Comparison of ENCODE assay signal across 20 cellular contexts in the genomic region with DNA sequence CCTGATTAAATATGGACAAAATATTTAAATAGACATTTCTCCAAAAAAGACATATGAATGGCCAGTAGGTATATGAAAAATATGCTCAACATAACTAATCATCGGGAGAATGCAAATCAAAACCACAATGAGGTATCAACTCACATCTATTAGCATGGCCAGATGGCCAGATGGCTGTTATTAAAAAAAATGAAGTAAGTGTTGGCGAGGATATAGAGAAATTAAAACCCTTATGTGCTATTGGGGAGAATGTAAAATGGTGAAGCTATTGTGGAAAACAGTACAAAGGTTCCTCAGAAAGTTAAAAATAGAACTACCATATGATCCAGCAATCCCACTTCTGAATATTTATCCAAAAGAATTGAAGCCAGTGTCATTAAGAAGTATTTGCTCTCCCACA.
DNase-seq lines count a peak whose midpoint lies in the region; FAIRE-seq and TF ChIP-seq lines count a peak whose summit lies in the region.
"Had no signal": no experiment of that assay in that cellular context is flagged by ENCODE, and none has a peak within 500 bp of the region (broad histone marks: within the 10 kb centered on the region; RNA-seq: fewer than 3 reads in every experiment).

No MANE protein-coding gene starts in this region.

- H3K4me3 Mint-ChIP-seq in activated naive CD8-positive, alpha-beta T cell treated with anti-CD3 and anti-CD28 coated beads for 36 hours, result no peak overlapping the region
- H3K4me3 Mint-ChIP-seq: CD14-positive monocyte; CD8-positive, alpha-beta memory T cell; IgD-negative memory B cell had no signal

- H3K9me3 Mint-ChIP-seq in activated naive CD8-positive, alpha-beta T cell treated with anti-CD3 and anti-CD28 coated beads for 36 hours, result peaks cover under 1% of the 10 kb centered on the region

- H3K36me3 Mint-ChIP-seq in activated naive CD8-positive, alpha-beta T cell treated with anti-CD3 and anti-CD28 coated beads for 36 hours, result no peaks in the 10 kb centered on the region
- H3K36me3 Mint-ChIP-seq: CD14-positive monocyte; CD8-positive, alpha-beta memory T cell; IgD-negative memory B cell had no signal

- H3K4me1 Mint-ChIP-seq in activated naive CD8-positive, alpha-beta T cell treated with anti-CD3 and anti-CD28 coated beads for 36 hours, result no peaks in the 10 kb centered on the region
- H3K4me1 Mint-ChIP-seq: CD14-positive monocyte; CD8-positive, alpha-beta memory T cell; IgD-negative memory B cell had no signal

- DNase-seq in D721Med (ENCODE audit: insufficient read length, low spot score) (no peak), NCI-H1694 (lab: John Stamatoyannopoulos, UW) (peak; percentile 69), NCI-H524 (lab: John Stamatoyannopoulos, UW) (peak; percentile 70 to 80), cerebellar cortex (ENCODE audit: low spot score) (peak; percentile 83), GM19240 (ENCODE audit: insufficient read length, low spot score) (no peak), T-helper 1 cell (no peak)
- no peak for DNase-seq in activated naive CD8-positive, alpha-beta T cell treated with anti-CD3 and anti-CD28 coated beads for 36 hours
- DNase-seq in activated naive CD4-positive, alpha-beta T cell treated with Interleukin-2 at 50 U/mL for 16 hours, result no peak
- DNase-seq: BE2C; CD8-positive, alpha-beta memory T cell; GM23248; H7; NCI-H1092 treated with DMSO at 0.1 percent for 48 hours; NCI-H1436; NCI-H1930; NCI-H2107; NCI-H510A treated with DMSO at 0.1 percent for 48 hours; SHP77 treated with DMSO at 0.1 percent for 48 hours had no signal

- no peak for TF ChIP-seq CTCF in D721Med (IDR thresholded peaks at IDR 0.05; ENCODE audit: insufficient read depth, missing control alignments)

- no peak overlapping the region for H3K27ac Mint-ChIP-seq in activated naive CD8-positive, alpha-beta T cell treated with anti-CD3 and anti-CD28 coated beads for 36 hours
- H3K27ac Mint-ChIP-seq: CD14-positive monocyte; CD8-positive, alpha-beta memory T cell had no signal

- FAIRE-seq in D721Med (lab: Jason Lieb, UNC), result peak; percentile 68

- no peaks in the 10 kb centered on the region for H3K27me3 Mint-ChIP-seq in activated naive CD8-positive, alpha-beta T cell treated with anti-CD3 and anti-CD28 coated beads for 36 hours
- H3K27me3 Mint-ChIP-seq: CD8-positive, alpha-beta memory T cell; IgD-negative memory B cell had no signal

Comparison
In these comparisons a context has a peak if more than half of its experiments do, and no peak if none do; other contexts are left out.
1. DNase-seq: peak in NCI-H1694 (single experiment), NCI-H524 (2 of 2) and cerebellar cortex (single experiment); none in D721Med (single experiment), activated naive CD8-positive, alpha-beta T cell treated with anti-CD3 and anti-CD28 coated beads for 36 hours (single experiment), GM19240 (single experiment), T-helper 1 cell (0 of 5) and activated naive CD4-positive, alpha-beta T cell treated with Interleukin-2 at 50 U/mL for 16 hours (single experiment).